In genomic region chr20:34066476-34067090, GRCh38 we compare ENCODE assay signal across 1 cellular context.
TF ChIP-seq lines count a peak whose summit lies in the region.

No MANE protein-coding gene starts in this region.

TF ChIP-seq in GM23338, 12 proteins besides CTCF, POLR2A, EP300 and RAD21 (continued from another document):
- TF ChIP-seq REST (IDR thresholded peaks at IDR 0.05; ENCODE audit: unreplicated experiment), result no peak
- no peak for TF ChIP-seq EZH2 (IDR thresholded peaks at IDR 0.05; ENCODE audit: low read depth, unreplicated experiment)
- no peak for TF ChIP-seq EZH2phosphoT487 (IDR thresholded peaks at IDR 0.05; ENCODE audit: unreplicated experiment)
- no peak for TF ChIP-seq ETS1 (IDR thresholded peaks at IDR 0.05)
- no peak for TF ChIP-seq ZNF114 (CRISPR knock-in tag; IDR thresholded peaks at IDR 0.05)
- no peak for TF ChIP-seq ZNF462 (CRISPR knock-in tag; IDR thresholded peaks at IDR 0.05)
- TF ChIP-seq ZNF331 (CRISPR knock-in tag; IDR thresholded peaks at IDR 0.05; ENCODE audit: low read depth), result no peak
- TF ChIP-seq JUNB (IDR thresholded peaks at IDR 0.05; ENCODE audit: unreplicated experiment), result no peak
- TF ChIP-seq STAT1 (IDR thresholded peaks at IDR 0.05; ENCODE audit: unreplicated experiment), result no peak
- no peak for TF ChIP-seq NANOG (IDR thresholded peaks at IDR 0.05; ENCODE audit: borderline replicate concordance)
